ENCODE assay signal across 8 cellular contexts in the genomic region with DNA sequence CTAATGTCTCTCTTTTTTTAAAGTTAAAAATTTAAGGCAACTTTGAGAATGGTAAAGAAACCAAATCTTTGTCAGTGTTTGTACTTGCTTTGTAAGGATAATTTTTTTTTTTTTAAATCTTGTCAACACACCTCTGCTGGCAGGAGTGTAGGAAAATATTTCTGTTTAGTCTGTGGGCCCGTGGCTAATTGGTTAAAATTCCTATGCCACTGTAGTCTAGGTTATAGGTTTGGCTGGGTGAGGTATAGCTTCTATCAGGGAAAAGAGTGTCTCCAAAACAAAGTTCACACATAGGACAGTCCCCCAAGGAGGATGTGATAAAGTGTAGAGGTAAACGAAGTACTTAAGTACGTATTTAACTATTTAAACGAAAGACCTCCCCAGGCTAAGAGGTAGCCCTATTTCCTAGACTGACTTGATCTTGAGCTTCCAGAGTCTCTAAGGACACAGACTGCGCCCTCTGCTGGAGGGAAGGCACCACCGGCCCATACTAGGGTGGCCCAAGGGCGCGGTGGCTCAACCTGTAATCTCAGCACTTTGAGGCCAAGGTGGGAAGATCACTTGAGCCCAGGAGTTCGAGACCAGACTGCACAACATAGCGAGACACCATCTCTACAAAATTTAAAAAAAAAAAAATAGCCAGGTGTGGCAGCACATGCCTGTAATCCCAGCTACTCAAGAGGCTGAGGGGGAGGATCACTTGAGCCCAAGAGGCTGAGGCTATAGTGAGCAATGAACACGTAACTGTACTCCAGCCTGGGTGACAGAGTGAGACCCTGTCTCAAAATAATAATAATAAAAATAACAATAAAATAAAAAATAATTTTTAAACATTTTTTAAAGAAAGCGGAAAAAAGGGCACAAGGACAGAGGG. TPM values are rescaled to one million over a fixed set of nuclear protein-coding genes. Genes with fewer than 3 reads are reported as not detected.
A peak's percentile ranks its signal among the peaks of the same experiment; 100 is the strongest.
DNase-seq lines count a peak whose midpoint lies in the region; ATAC-seq and TF ChIP-seq lines count a peak whose summit lies in the region.

No MANE protein-coding gene starts in this region.

- H3K79me1 ChIP-seq in H9 (ENCODE audit: insufficient read depth, low read depth, low read length, poor library complexity, severe bottlenecking) = no peaks in the 10 kb centered on the region

- H4K8ac ChIP-seq in H9 (replicated peaks; ENCODE audit: insufficient read length, low read depth, low read length) = no peak overlapping the region

- H3K18ac ChIP-seq in H9 (ENCODE audit: insufficient read length, low read depth, low read length) = no peak overlapping the region

- no peak overlapping the region for H2AFZ ChIP-seq in H9 (ENCODE audit: low read length)

- H2AK5ac ChIP-seq in H9 (ENCODE audit: insufficient read length, low read length) = no peak overlapping the region

- no peak overlapping the region for H3K9ac ChIP-seq in H9 (ENCODE audit: extremely low read depth, insufficient read length, low read length)

- H3K4ac ChIP-seq in H9 (ENCODE audit: low read depth, low read length) = no peak overlapping the region

- H3K36me3 ChIP-seq in CD4-positive, CD25-positive, alpha-beta regulatory T cell (ENCODE audit: control insufficient read depth, insufficient read depth, low read length) = no peaks in the 10 kb centered on the region

- no peak overlapping the region for H2BK12ac ChIP-seq in H9 (ENCODE audit: insufficient read length, low read depth, low read length)

- no peaks in the 10 kb centered on the region for H3K9me3 Mint-ChIP-seq in CD4-positive, CD25-positive, alpha-beta regulatory T cell
- no peaks in the 10 kb centered on the region for H3K9me3 Mint-ChIP-seq in H9

- DNase-seq in CD4-positive, CD25-positive, alpha-beta regulatory T cell = peak; percentile 59 to 79 (median 65)
- DNase-seq in H9 (peak; percentile 92), NCI-H345 treated with DMSO at 0.1 percent for 48 hours (lab: John Stamatoyannopoulos, UW; ENCODE audit: unreplicated experiment) (peak; percentile 41), caudate nucleus (lab: John Stamatoyannopoulos, UW) (peak in 54 of 61 donors; percentile 8 to 80 (median 52))
- DNase-seq in stimulated activated CD4-positive, alpha-beta T cell treated with anti-CD3 and anti-CD28 coated beads, Interleukin-2, amount 100 ng/mL, for 4 hours (ENCODE audit: low read depth) = peak; percentile 69

- WGBS in H9 (ENCODE audit: extremely low coverage, insufficient read length, low lambda C conversion rate) = no CpG with 5 or more reads among the region's 12 CpGs

- no peaks in the 10 kb centered on the region for H3K23me2 ChIP-seq in H9 (ENCODE audit: insufficient read length, low read depth, low read length, poor library complexity, severe bottlenecking)

- peaks cover 4% of the 10 kb centered on the region for H4K20me1 ChIP-seq in H9 (ENCODE audit: control insufficient read depth, insufficient read depth, insufficient read length)

- no peak overlapping the region for H3K56ac ChIP-seq in H9 (ENCODE audit: insufficient read length, low read depth, low read length)

- no peaks in the 10 kb centered on the region for H3K27me3 Mint-ChIP-seq in CD4-positive, CD25-positive, alpha-beta regulatory T cell
- H3K27me3 Mint-ChIP-seq in H9 (ENCODE audit: low read depth) = no peaks in the 10 kb centered on the region; the same call in none of the 2 replicates

- no peak overlapping the region for H2BK20ac ChIP-seq in H9 (ENCODE audit: low read depth, low read length, poor library complexity, severe bottlenecking)

- H3K14ac ChIP-seq in H9 (ENCODE audit: insufficient read depth, low read length) = no peak overlapping the region

- no peak overlapping the region for H3K27ac ChIP-seq in CD4-positive, CD25-positive, alpha-beta regulatory T cell (ENCODE audit: insufficient read depth, low read length, poor library complexity, severe bottlenecking)
- H3K27ac ChIP-seq in H9 (ENCODE audit: insufficient read length, low read depth, low read length) = no peak overlapping the region
- H3K27ac ChIP-seq in caudate nucleus (ENCODE audit: low read depth, low read length) = peak overlapping the region; percentile 100
- H3K27ac ChIP-seq in layer of hippocampus (ENCODE audit: low read depth, low read length) = peak overlapping the region; percentile 64

- H3K36me3 Mint-ChIP-seq in CD4-positive, CD25-positive, alpha-beta regulatory T cell = no peaks in the 10 kb centered on the region
- peaks cover 0 to 1% (median 0%) of the 10 kb centered on the region in 3 experiments; a peak in 2 of 7 replicates for H3K36me3 Mint-ChIP-seq in H9 (ENCODE audit: insufficient read depth in 1 of 3, low read depth in 3 of 3)

- no peak overlapping the region for H3K23ac ChIP-seq in H9 (ENCODE audit: insufficient read length, low read depth, low read length)

- peak; percentile 35 to 49 for ATAC-seq in CD4-positive, CD25-positive, alpha-beta regulatory T cell (ENCODE audit: low read depth in 2 of 2)
- ATAC-seq in activated CD4-positive, CD25-positive, alpha-beta regulatory T cell treated with anti-CD3 and anti-CD28 coated beads, Interleukin-2, amount 50 U/mL, for 24 hours = peak; percentile 63 to 65
- no peak for ATAC-seq in HG03565 (IDR thresholded peaks at IDR 0.05; ENCODE audit: unreplicated experiment)

- H3K79me2 ChIP-seq in H9 (ENCODE audit: insufficient read depth, low read length) = no peaks in the 10 kb centered on the region

- no peak overlapping the region for H2BK5ac ChIP-seq in H9 (ENCODE audit: insufficient read length, low read length)

- no peaks in the 10 kb centered on the region for H3K27me3 ChIP-seq in CD4-positive, CD25-positive, alpha-beta regulatory T cell (ENCODE audit: control insufficient read depth, insufficient read depth, low read length)
- H3K27me3 ChIP-seq in H9 (ENCODE audit: insufficient read depth, low read length) = no peaks in the 10 kb centered on the region
- H3K27me3 ChIP-seq in layer of hippocampus (ENCODE audit: control insufficient read depth, insufficient read depth, low read length) = no peaks in the 10 kb centered on the region

- H2BK15ac ChIP-seq in H9 (ENCODE audit: low read depth, low read length) = no peak overlapping the region

- H3K4me3 Mint-ChIP-seq in CD4-positive, CD25-positive, alpha-beta regulatory T cell = peak overlapping the region in 3 of 4 donors; percentile 49 to 75 (median 68)
- no peak overlapping the region for H3K4me3 Mint-ChIP-seq in H9

- peaks cover 0 to 17% (median 5%) of the 10 kb centered on the region in 4 donors for H3K4me1 Mint-ChIP-seq in CD4-positive, CD25-positive, alpha-beta regulatory T cell
- peaks cover 32 to 46% of the 10 kb centered on the region in 2 experiments for H3K4me1 Mint-ChIP-seq in H9

- no peak overlapping the region for H4K91ac ChIP-seq in H9 (ENCODE audit: insufficient read length, low read depth, low read length)

- H3T11ph ChIP-seq in H9 (ENCODE audit: low read length) = no peak overlapping the region

- H3K4me3 ChIP-seq in CD4-positive, CD25-positive, alpha-beta regulatory T cell (ENCODE audit: low read depth, low read length) = no peak overlapping the region

- peak overlapping the region; percentile 2 to 93 (median 64) for H3K27ac Mint-ChIP-seq in CD4-positive, CD25-positive, alpha-beta regulatory T cell
- peak overlapping the region in 2 of 3 experiments; percentile 17 to 91; a peak in 2 of 7 replicates for H3K27ac Mint-ChIP-seq in H9

- no peaks in the 10 kb centered on the region for H3K9me3 ChIP-seq in CD4-positive, CD25-positive, alpha-beta regulatory T cell (ENCODE audit: control insufficient read depth in 2 of 2, low read length in 2 of 2)
- H3K9me3 ChIP-seq in H9 (ENCODE audit: control insufficient read depth, low read depth, low read length) = no peaks in the 10 kb centered on the region

- peak; percentile 95 for TF ChIP-seq CTCF in H9 (conservative IDR thresholded peaks at IDR 0.05)

- H3K4me1 ChIP-seq in CD4-positive, CD25-positive, alpha-beta regulatory T cell (ENCODE audit: control insufficient read depth, insufficient read depth, low read length, poor library complexity, severe bottlenecking) = peaks cover 15% of the 10 kb centered on the region
- no peaks in the 10 kb centered on the region; the same call in 1 of the 2 replicates for H3K4me1 ChIP-seq in H9 (ENCODE audit: insufficient read depth, low read length)

- H4K5ac ChIP-seq in H9 (ENCODE audit: insufficient read length, low read depth, low read length) = no peak overlapping the region

- H2BK120ac ChIP-seq in H9 (ENCODE audit: low read depth, low read length, poor library complexity, severe bottlenecking) = no peak overlapping the region

- no peak overlapping the region for H3K4me2 ChIP-seq in H9 (ENCODE audit: insufficient read depth, insufficient read length, low read length)

RNA-seq across cellular contexts. Expression of a gene that starts 8.9 kb away (rescaled TPM):
- total RNA-seq in CD4-positive, CD25-positive, alpha-beta regulatory T cell = not detected
- not detected for polyA plus RNA-seq in CD4-positive, CD25-positive, alpha-beta regulatory T cell
- total RNA-seq in H9 (2021) = not detected in 2 replicates

Comparison
In these comparisons a context has a peak if more than half of its experiments do, and no peak if none do; other contexts are left out.
1. DNase-seq: peak in every context shown above with its lines; median percentile 92 in H9; 69 in stimulated activated CD4-positive, alpha-beta T cell treated with anti-CD3 and anti-CD28 coated beads, Interleukin-2, amount 100 ng/mL, for 4 hours; 65 in CD4-positive, CD25-positive, alpha-beta regulatory T cell; 52 in caudate nucleus; 41 in NCI-H345 treated with DMSO at 0.1 percent for 48 hours.
2. H3K27ac ChIP-seq: peak in caudate nucleus (single experiment) and layer of hippocampus (single experiment); none in CD4-positive, CD25-positive, alpha-beta regulatory T cell (single experiment) and H9 (single experiment).
3. H3K4me3 Mint-ChIP-seq: peak in CD4-positive, CD25-positive, alpha-beta regulatory T cell (3 of 4); none in H9 (0 of 2).